10 cellular contexts compared by ENCODE assay signal in the genomic region with DNA sequence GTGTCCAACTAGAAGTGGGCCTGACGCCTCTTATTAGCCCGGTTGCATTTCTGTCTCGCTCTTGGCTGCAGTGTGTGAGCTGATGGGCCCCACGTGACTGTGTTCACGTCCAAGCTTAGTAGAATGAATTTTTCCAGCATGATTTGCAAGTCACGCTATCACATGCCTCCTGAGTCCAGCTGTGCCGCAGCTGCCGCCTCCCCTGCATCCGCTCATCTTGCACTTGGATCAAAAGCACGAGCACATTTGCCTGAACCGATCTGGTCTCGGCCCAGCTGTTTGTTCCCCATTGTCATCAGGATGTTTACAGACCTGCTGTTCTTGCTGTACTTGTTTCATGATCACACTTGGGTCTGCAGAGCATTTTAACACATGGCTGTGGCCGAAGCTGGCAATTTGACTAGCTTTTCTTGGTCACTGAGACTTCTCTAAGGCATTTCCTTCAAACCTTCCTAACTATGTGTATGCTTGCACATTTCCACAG.
DNase-seq lines count a peak whose midpoint lies in the region; ATAC-seq and TF ChIP-seq lines count a peak whose summit lies in the region.
"Had no signal": no experiment of that assay in that cellular context is flagged by ENCODE, and none has a peak within 500 bp of the region (broad histone marks: within the 10 kb centered on the region; RNA-seq: fewer than 3 reads in every experiment).

No MANE protein-coding gene starts in this region.

- no peak for TF ChIP-seq POLR2A in thyroid gland (IDR thresholded peaks at IDR 0.05)

- 72% methylated on average over 13 of the region's 13 CpGs for WGBS in mesenchymal stem cell
- WGBS in thyroid gland, 2 donors: 60 to 63% methylated on average over 13 of the region's 13 CpGs
- 47% methylated on average over 12 of the region's 13 CpGs for WGBS in SK-N-SH (ENCODE audit: low lambda C conversion rate)

- H3K79me1 ChIP-seq in mesenchymal stem cell (replicated peaks; ENCODE audit: low read length, poor library complexity, severe bottlenecking): no peaks in the 10 kb centered on the region

- no peak overlapping the region for H2BK5ac ChIP-seq in mesenchymal stem cell (ENCODE audit: low read depth, low read length, poor library complexity, severe bottlenecking)

- H3K9me3 ChIP-seq in mesenchymal stem cell (ENCODE audit: control insufficient read depth, low read length) (no peaks in the 10 kb centered on the region), thyroid gland (no peaks in the 10 kb centered on the region), SK-N-SH (no peaks in the 10 kb centered on the region)

- no peak overlapping the region for H3K4me2 ChIP-seq in mesenchymal stem cell (ENCODE audit: low read length, poor library complexity, severe bottlenecking)
- no peak overlapping the region for H3K4me2 ChIP-seq in SK-N-SH

- no peak overlapping the region for H3K27ac ChIP-seq in mesenchymal stem cell (ENCODE audit: low read length, poor library complexity, severe bottlenecking)
- H3K27ac ChIP-seq in thyroid gland: peak overlapping the region; percentile 15 to 60 (median 27)
- no peak overlapping the region for H3K27ac ChIP-seq in SK-N-SH (ENCODE audit: low read depth in 2 of 2, low read length in 1 of 2)

- TF ChIP-seq CTCF in LNCaP clone FGC (IDR thresholded peaks at IDR 0.05; ENCODE audit: control insufficient read depth, extremely low read depth, insufficient read depth) (no peak), thyroid gland (IDR thresholded peaks at IDR 0.05) (no peak), SK-N-SH (IDR thresholded peaks at IDR 0.05) (no peak)

- no peak overlapping the region for H2AK5ac ChIP-seq in mesenchymal stem cell (ENCODE audit: low read length, severe bottlenecking)

- no peak overlapping the region for H3K18ac ChIP-seq in mesenchymal stem cell (ENCODE audit: low read depth in 1 of 2, low read length in 2 of 2)

- no peak overlapping the region for H4K91ac ChIP-seq in mesenchymal stem cell (ENCODE audit: low read length)

- no peak overlapping the region for H3K14ac ChIP-seq in mesenchymal stem cell (ENCODE audit: low read length in 2 of 2)

- H3K9me2 ChIP-seq in SK-N-SH: no peaks in the 10 kb centered on the region

- no peaks in the 10 kb centered on the region for H3K79me2 ChIP-seq in SK-N-SH (ENCODE audit: insufficient read depth)

- H2BK12ac ChIP-seq in mesenchymal stem cell (ENCODE audit: low read length in 2 of 2): no peak overlapping the region

- H3K4me1 ChIP-seq in mesenchymal stem cell (ENCODE audit: control insufficient read depth, insufficient read depth, low read depth, low read length) (no peaks in the 10 kb centered on the region), thyroid gland (peaks cover 10 to 25% of the 10 kb centered on the region in 2 donors), SK-N-SH (ENCODE audit: control insufficient read depth in 1 of 2, insufficient read depth in 2 of 2, low read depth in 1 of 2, low read length in 1 of 2) (no peaks in the 10 kb centered on the region)

- H4K8ac ChIP-seq in mesenchymal stem cell (ENCODE audit: low read length): no peak overlapping the region

- H3K27me3 ChIP-seq in mesenchymal stem cell (ENCODE audit: control insufficient read depth in 1 of 2, insufficient read depth in 1 of 2, low read length in 2 of 2): no peaks in the 10 kb centered on the region
- H3K27me3 ChIP-seq in thyroid gland: no peaks in the 10 kb centered on the region
- no peaks in the 10 kb centered on the region; the same call in 1 of the 2 replicates for H3K27me3 ChIP-seq in SK-N-SH (ENCODE audit: insufficient read depth)

- H2AFZ ChIP-seq in mesenchymal stem cell (ENCODE audit: low read depth, low read length) (no peak overlapping the region), SK-N-SH (ENCODE audit: low read depth) (no peak overlapping the region; the same call in 1 of the 2 replicates)

- H3K36me3 ChIP-seq in mesenchymal stem cell (ENCODE audit: control insufficient read depth in 1 of 2, insufficient read depth in 2 of 2, low read depth in 1 of 2, low read length in 2 of 2) (no peaks in the 10 kb centered on the region), thyroid gland (no peaks in the 10 kb centered on the region), SK-N-SH (replicated peaks in 1 of 2; ENCODE audit: control insufficient read depth in 1 of 2, insufficient read depth in 2 of 2, low read length in 1 of 2) (no peaks in the 10 kb centered on the region)

- no peak overlapping the region for H3K4ac ChIP-seq in mesenchymal stem cell (ENCODE audit: low read depth in 1 of 2, low read length in 2 of 2)

- intact Hi-C loops in thyroid gland (cut with DNase I): no loop called here

- H2BK120ac ChIP-seq in mesenchymal stem cell (ENCODE audit: low read depth, low read length): no peak overlapping the region

- no peaks in the 10 kb centered on the region for H4K20me1 ChIP-seq in SK-N-SH (ENCODE audit: insufficient read depth)

- no peaks in the 10 kb centered on the region for H3F3A ChIP-seq in SK-N-SH (replicated peaks; ENCODE audit: insufficient read depth)

- DNase-seq in LNCaP clone FGC (ENCODE audit: low read depth) (peak; percentile 52), dedifferentiated amniotic fluid mesenchymal stem cell (ENCODE audit: extremely low spot score) (peak; percentile 96), mesenchymal stem cell (peak; percentile 77), thyroid gland (peak; percentile 42 to 46), SK-N-SH (no peak), glomerular visceral epithelial cell (ENCODE audit: extremely low spot score) (no peak)
- no peak for DNase-seq in activated T-cell treated with anti-CD3 and anti-CD28 coated beads, Interleukin-2, amount 50 U/mL, for 1 hour
- DNase-seq: activated CD8-positive, alpha-beta memory T cell treated with anti-CD3 and anti-CD28 coated beads, Interleukin-2, amount 50 U/mL, for 4 hours; NCI-H1930 had no signal

- H3K23ac ChIP-seq in mesenchymal stem cell (ENCODE audit: low read length in 2 of 2): no peak overlapping the region

- H3K9ac ChIP-seq in mesenchymal stem cell (ENCODE audit: low read length) (peak overlapping the region; percentile 85), SK-N-SH (no peak overlapping the region)

- CTCF ChIA-PET in SK-N-SH (lab: Yijun Ruan, JAX): interaction anchor here (1.3 kb wide), 1 partner anchor 11 kb away, joined by 3 read pairs; no protein-coding TSS in a partner anchor

- no peak for ATAC-seq in GM18511 (IDR thresholded peaks at IDR 0.05; ENCODE audit: unreplicated experiment)

- no peak for TF ChIP-seq EP300 in SK-N-SH (IDR thresholded peaks at IDR 0.05; ENCODE audit: borderline replicate concordance in 1 of 2, low read depth in 1 of 2, low read length in 1 of 2)

- TF ChIP-seq RAD21 in SK-N-SH (IDR thresholded peaks at IDR 0.05; ENCODE audit: low read length): no peak

- H2BK15ac ChIP-seq in mesenchymal stem cell (ENCODE audit: low read depth, poor library complexity, severe bottlenecking): no peak overlapping the region

- H3K4me3 ChIP-seq in LNCaP clone FGC (ENCODE audit: low read depth, low read length): no peak overlapping the region
- H3K4me3 ChIP-seq in mesenchymal stem cell (ENCODE audit: insufficient read depth in 1 of 2, low read depth in 1 of 2, low read length in 2 of 2): peak overlapping the region in 1 of 2 experiments; percentile 27
- H3K4me3 ChIP-seq in thyroid gland (replicated peaks in 1 of 3): no peak overlapping the region
- no peak overlapping the region for H3K4me3 ChIP-seq in SK-N-SH (ENCODE audit: low read depth in 2 of 2, low read length in 1 of 2)

- POLR2A ChIA-PET in SK-N-SH (lab: Yijun Ruan, JAX): no interaction called here

TF ChIP-seq in SK-N-SH, 30 proteins besides CTCF, POLR2A, EP300 and RAD21 (continues in another document):
- TF ChIP-seq NRF1 (IDR thresholded peaks at IDR 0.05; ENCODE audit: low read depth, low read length) (no peak), RCOR1 (IDR thresholded peaks at IDR 0.05; ENCODE audit: low read length) (no peak), MEF2A (IDR thresholded peaks at IDR 0.05; ENCODE audit: borderline replicate concordance, low read depth) (no peak), MAX (IDR thresholded peaks at IDR 0.05; ENCODE audit: low read depth) (no peak), CHD2 (IDR thresholded peaks at IDR 0.05; ENCODE audit: low read length, partially characterized antibody) (no peak), ELF1 (IDR thresholded peaks at IDR 0.05) (no peak), MXI1 (IDR thresholded peaks at IDR 0.05; ENCODE audit: low read depth, low read length) (no peak), GABPA (IDR thresholded peaks at IDR 0.05; ENCODE audit: low read depth) (no peak), RFX5 (IDR thresholded peaks at IDR 0.05; ENCODE audit: low read length) (no peak), GATA2 (CRISPR knock-in tag; IDR thresholded peaks at IDR 0.05) (no peak), JUND (IDR thresholded peaks at IDR 0.05) (no peak), TEAD4 (IDR thresholded peaks at IDR 0.05; ENCODE audit: borderline replicate concordance, insufficient read depth) (no peak), SMC3 (IDR thresholded peaks at IDR 0.05; ENCODE audit: low read depth, low read length) (no peak)
- TF ChIP-seq, protein P1, sequence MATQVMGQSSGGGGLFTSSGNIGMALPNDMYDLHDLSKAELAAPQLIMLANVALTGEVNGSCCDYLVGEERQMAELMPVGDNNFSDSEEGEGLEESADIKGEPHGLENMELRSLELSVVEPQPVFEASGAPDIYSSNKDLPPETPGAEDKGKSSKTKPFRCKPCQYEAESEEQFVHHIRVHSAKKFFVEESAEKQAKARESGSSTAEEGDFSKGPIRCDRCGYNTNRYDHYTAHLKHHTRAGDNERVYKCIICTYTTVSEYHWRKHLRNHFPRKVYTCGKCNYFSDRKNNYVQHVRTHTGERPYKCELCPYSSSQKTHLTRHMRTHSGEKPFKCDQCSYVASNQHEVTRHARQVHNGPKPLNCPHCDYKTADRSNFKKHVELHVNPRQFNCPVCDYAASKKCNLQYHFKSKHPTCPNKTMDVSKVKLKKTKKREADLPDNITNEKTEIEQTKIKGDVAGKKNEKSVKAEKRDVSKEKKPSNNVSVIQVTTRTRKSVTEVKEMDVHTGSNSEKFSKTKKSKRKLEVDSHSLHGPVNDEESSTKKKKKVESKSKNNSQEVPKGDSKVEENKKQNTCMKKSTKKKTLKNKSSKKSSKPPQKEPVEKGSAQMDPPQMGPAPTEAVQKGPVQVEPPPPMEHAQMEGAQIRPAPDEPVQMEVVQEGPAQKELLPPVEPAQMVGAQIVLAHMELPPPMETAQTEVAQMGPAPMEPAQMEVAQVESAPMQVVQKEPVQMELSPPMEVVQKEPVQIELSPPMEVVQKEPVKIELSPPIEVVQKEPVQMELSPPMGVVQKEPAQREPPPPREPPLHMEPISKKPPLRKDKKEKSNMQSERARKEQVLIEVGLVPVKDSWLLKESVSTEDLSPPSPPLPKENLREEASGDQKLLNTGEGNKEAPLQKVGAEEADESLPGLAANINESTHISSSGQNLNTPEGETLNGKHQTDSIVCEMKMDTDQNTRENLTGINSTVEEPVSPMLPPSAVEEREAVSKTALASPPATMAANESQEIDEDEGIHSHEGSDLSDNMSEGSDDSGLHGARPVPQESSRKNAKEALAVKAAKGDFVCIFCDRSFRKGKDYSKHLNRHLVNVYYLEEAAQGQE (IDR thresholded peaks at IDR 0.05; ENCODE audit: low read depth, low read length): no peak

Comparison
In these comparisons a context has a peak if more than half of its experiments do, and no peak if none do; other contexts are left out.
1. DNase-seq: peak in LNCaP clone FGC (single experiment), dedifferentiated amniotic fluid mesenchymal stem cell (single experiment), mesenchymal stem cell (single experiment) and thyroid gland (2 of 2); none in SK-N-SH (single experiment), activated T-cell treated with anti-CD3 and anti-CD28 coated beads, Interleukin-2, amount 50 U/mL, for 1 hour (single experiment) and glomerular visceral epithelial cell (single experiment).
2. H3K27ac ChIP-seq: peak in thyroid gland (3 of 3); none in mesenchymal stem cell (single experiment) and SK-N-SH (0 of 2).